8 cellular contexts compared by ENCODE assay signal in genomic region chr16:11852092-11852809, GRCh38. TPM values are rescaled to one million over a fixed set of nuclear protein-coding genes. Genes with fewer than 3 reads are reported as not detected.
DNase-seq lines count a peak whose midpoint lies in the region; ATAC-seq, FAIRE-seq and TF ChIP-seq lines count a peak whose summit lies in the region.

No MANE protein-coding gene starts in this region.

- DNase-seq in AG04450 (ENCODE audit: low read depth, low spot score) (no peak), HT-29 (ENCODE audit: low spot score) (peak; percentile 60), ascending aorta (ENCODE audit: low spot score in 2 of 2) (no peak), HepG2 (ENCODE audit: low spot score) (peak; percentile 63), tibial nerve (ENCODE audit: low spot score in 2 of 2) (no peak), dedifferentiated amniotic fluid mesenchymal stem cell (ENCODE audit: extremely low spot score) (no peak), NCI-H2196 treated with DMSO at 0.1 percent for 48 hours (lab: John Stamatoyannopoulos, UW; ENCODE audit: unreplicated experiment) (no peak)

- no peaks in the 10 kb centered on the region for H3K27me3 ChIP-seq in AG04450 (ENCODE audit: control insufficient read depth, insufficient read depth, low read length)
- no peaks in the 10 kb centered on the region for H3K27me3 ChIP-seq in ascending aorta
- no peaks in the 10 kb centered on the region; a peak in 2 of 5 replicates for H3K27me3 ChIP-seq in HepG2 (ENCODE audit: control insufficient read depth in 1 of 2, insufficient read depth in 2 of 2, low read length in 2 of 2)
- no peaks in the 10 kb centered on the region for H3K27me3 ChIP-seq in tibial nerve

- no peak for FAIRE-seq in HepG2 (lab: Jason Lieb, UNC)

- H3K36me3 ChIP-seq in ascending aorta: peaks cover 19 to 23% of the 10 kb centered on the region in 2 donors
- peaks cover 16 to 30% of the 10 kb centered on the region in 2 experiments for H3K36me3 ChIP-seq in HepG2 (replicated peaks in 1 of 2; ENCODE audit: control insufficient read depth in 1 of 2, insufficient read depth in 2 of 2, low read length in 2 of 2)
- peaks cover 0 to 25% (median under 1%) of the 10 kb centered on the region in 3 donors for H3K36me3 ChIP-seq in tibial nerve

- peak overlapping the region; percentile 99 for H3K9ac ChIP-seq in HepG2 (ENCODE audit: insufficient read depth, low read depth, low read length)

- peaks cover 24% of the 10 kb centered on the region for H4K20me1 ChIP-seq in HepG2 (ENCODE audit: insufficient read depth, low read length)

- TF ChIP-seq POLR2A in HepG2 (IDR thresholded peaks at IDR 0.05; ENCODE audit: insufficient read depth in 1 of 2, low read depth in 2 of 2, low read length in 2 of 2): no peak
- no peak for TF ChIP-seq POLR2A in tibial nerve (IDR thresholded peaks at IDR 0.05)

- peaks cover 92% of the 10 kb centered on the region for H3K79me2 ChIP-seq in HepG2 (ENCODE audit: insufficient read depth, low read length)

- H3K4me3 ChIP-seq in AG04450 (ENCODE audit: low read depth, low read length) (peak overlapping the region; percentile 99), ascending aorta (peak overlapping the region; percentile 77 to 95), HepG2 (replicated peaks in 1 of 3; ENCODE audit: insufficient read depth in 1 of 3, low read depth in 2 of 3, low read length in 3 of 3) (peak overlapping the region; percentile 80 to 99 (median 99)), tibial nerve (peak overlapping the region; percentile 72 to 99 (median 86))

- TF ChIP-seq RAD21 in HepG2 (CRISPR knock-in tag; IDR thresholded peaks at IDR 0.05): 0 out of 2 replicates have a peak, but pooled peaks have one; percentile 20

- intact Hi-C loops in ascending aorta (cut with DNase I): loop anchor here (5.0 kb wide), 3 partner anchors 55 to 210 kb away; partner anchors contain the start of genes TXNDC11 and ZC3H7A
- intact Hi-C loops in HepG2 (cut with micrococcal nuclease; ENCODE audit: unreplicated experiment): loop anchor here (2.0 kb wide), 1 partner anchor 71 kb away; no protein-coding TSS in a partner anchor

- H3K9me3 ChIP-seq in AG04450 (ENCODE audit: control insufficient read depth, insufficient read depth, low read length): peaks cover 3% of the 10 kb centered on the region; the same call in 1 of the 2 replicates
- no peaks in the 10 kb centered on the region for H3K9me3 ChIP-seq in ascending aorta
- no peaks in the 10 kb centered on the region for H3K9me3 ChIP-seq in HepG2 (ENCODE audit: low read length)
- H3K9me3 ChIP-seq in tibial nerve: no peaks in the 10 kb centered on the region

- ATAC-seq in HepG2 (peak; percentile 62), HG03378 (IDR thresholded peaks at IDR 0.05; ENCODE audit: unreplicated experiment) (no peak)

- H3K4me1 ChIP-seq in ascending aorta (peaks cover 0 to 24% of the 10 kb centered on the region in 2 donors), HepG2 (ENCODE audit: insufficient read depth, low read length) (peaks cover 55% of the 10 kb centered on the region), tibial nerve (peaks cover 0 to 49% (median 20%) of the 10 kb centered on the region in 4 donors)

- TF ChIP-seq CTCF in AG04450 (IDR thresholded peaks at IDR 0.05; ENCODE audit: low read depth, low read length) (no peak), ascending aorta (IDR thresholded peaks at IDR 0.05) (no peak), HepG2 (CRISPR knock-in tag; IDR thresholded peaks at IDR 0.05) (no peak), tibial nerve (IDR thresholded peaks at IDR 0.05) (no peak)

- H3K4me2 ChIP-seq in HepG2 (ENCODE audit: low read depth, low read length): peak overlapping the region; percentile 80

- CTCF ChIA-PET in AG04450 (lab: Charles Lee) (interaction anchor here (0.7 to 0.9 kb wide), 2 partner anchors 215 to 455 kb away, joined by 3 read pairs; no protein-coding TSS in a partner anchor), HepG2 (lab: Yijun Ruan, JAX; ENCODE audit: low intra/inter-chr PET ratio, low total read pairs) (no interaction called here)

- 9% methylated on average over 33 of the region's 33 CpGs for WGBS in HepG2 (ENCODE audit: low lambda C conversion rate)
- 54 to 59% methylated on average over 29 to 33 of the region's 33 CpGs for WGBS in tibial nerve, 2 donors

- no TSS peak for BruUV-seq in HepG2 (replicated peaks; lab: Mats Ljungman, UMichigan)

- H3K27ac ChIP-seq in AG04450 (ENCODE audit: low read depth, low read length) (peak overlapping the region; percentile 78), ascending aorta (peak overlapping the region; percentile 85 to 89), HepG2 (ENCODE audit: extremely low read length, insufficient read depth, low read length) (peak overlapping the region; percentile 87), tibial nerve (peak overlapping the region in 3 of 4 donors; percentile 85 to 95 (median 90))

- TF ChIP-seq EP300 in HepG2 (IDR thresholded peaks at IDR 0.05; ENCODE audit: low read depth in 2 of 2, low read length in 2 of 2): 0 out of 4 replicates have a peak, but pooled peaks of 1 of the 2 experiments have one; percentile 20
- TF ChIP-seq EP300 in HepG2 (CRISPR knock-in tag; IDR thresholded peaks at IDR 0.05; ENCODE audit: borderline replicate concordance): 0 out of 2 replicates have a peak, but pooled peaks have one; percentile 9
- no peak for TF ChIP-seq EP300 in tibial nerve (IDR thresholded peaks at IDR 0.05)

- POLR2A ChIA-PET in AG04450 (lab: Yijun Ruan, JAX) (interaction anchor here (0.6 to 1.9 kb wide), 3 partner anchors 16 to 169 kb away, joined by 3 to 5 read pairs (median 3); partner anchors contain the start of gene ZC3H7A), HepG2 (lab: Yijun Ruan, JAX) (interaction anchor here (0.6 to 10.4 kb wide), 17 partner anchors 11 to 216 kb away, joined by 3 to 72 read pairs (median 9); partner anchors contain the start of genes GSPT1, SNX29, TXNDC11 and ZC3H7A)

- in situ Hi-C loops in HepG2 (cut with HindIII; ENCODE audit: extremely low pct_ligation_motif_present, low pct_unique_long_range_greater_than_20kb): no loop called here

- no peak overlapping the region for H2AFZ ChIP-seq in HepG2 (ENCODE audit: low read length)

RNA-seq across cellular contexts. Expression of gene RSL1D1, which starts 0.9 kb away (rescaled TPM):
- 106 and 169 TPM in 2 replicates for polyA plus RNA-seq in AG04450 (2011; rRNA removed)
- 30.5 and 51.3 TPM in 2 replicates for polyA minus RNA-seq in AG04450 (2011; rRNA and poly(A)+ RNA removed)
- total RNA-seq in HT-29 (2014; rRNA removed; shearing (Covaris generic)): 44.6 and 47.1 TPM in 2 replicates
- 160 TPM for total RNA-seq in ascending aorta
- total RNA-seq in HepG2 (2016; rRNA removed; fragmentation: Illumina TruSeq; extraction: Trizol): 343 and 502 TPM in 2 replicates
- 118 and 139 TPM in 2 replicates for total RNA-seq in HepG2 (2016; cell fraction: cytosol; rRNA removed; fragmentation: Illumina TruSeq; extraction: Trizol; ENCODE audit: low read depth)
- total RNA-seq in HepG2 (2016; cell fraction: insoluble cytoplasmic fraction; rRNA removed; fragmentation: Illumina TruSeq; extraction: Trizol): 337 and 511 TPM in 2 replicates
- total RNA-seq in HepG2 (2016; cell fraction: membrane; rRNA removed; fragmentation: Illumina TruSeq; extraction: Trizol): 248 and 308 TPM in 2 replicates
- total RNA-seq in HepG2 (2016; cell fraction: nucleus; rRNA removed; fragmentation: Illumina TruSeq; extraction: Trizol): 210 and 225 TPM in 2 replicates
- 125 and 187 TPM in 2 replicates for polyA plus RNA-seq in HepG2 (2011; rRNA removed)
- 77.4 and 149 TPM in 2 replicates for polyA plus RNA-seq in HepG2 (2011; cell fraction: cytosol; rRNA removed)
- polyA plus RNA-seq in HepG2 (2011; cell fraction: nucleus; rRNA removed): 15.5 and 28.9 TPM in 2 replicates
- 330 and 427 TPM in 2 replicates for polyA plus RNA-seq in HepG2 (2012)
- 128 and 147 TPM in 2 replicates for polyA plus RNA-seq in HepG2 (2016; cell fraction: cytosol; fragmentation: Illumina TruSeq; extraction: Trizol; ENCODE audit: low read depth)
- polyA plus RNA-seq in HepG2 (2016; cell fraction: insoluble cytoplasmic fraction; fragmentation: Illumina TruSeq; extraction: Trizol; ENCODE audit: low read depth): 679 and 682 TPM in 2 replicates
- 277 and 347 TPM in 2 replicates for polyA plus RNA-seq in HepG2 (2016; cell fraction: membrane; fragmentation: Illumina TruSeq; extraction: Trizol; ENCODE audit: low read depth)
- 279 and 286 TPM in 2 replicates for polyA plus RNA-seq in HepG2 (2016; cell fraction: nucleus; fragmentation: Illumina TruSeq; extraction: Trizol; ENCODE audit: insufficient read depth, low read depth)
- 28.2 and 33.4 TPM in 2 replicates for polyA minus RNA-seq in HepG2 (2011; rRNA and poly(A)+ RNA removed; ENCODE audit: low replicate concordance)
- 201 and 239 TPM in 2 replicates for polyA minus RNA-seq in HepG2 (2011; cell fraction: cytosol; rRNA and poly(A)+ RNA removed)
- 96.4 and 115 TPM in 2 replicates for polyA minus RNA-seq in HepG2 (2011; cell fraction: nucleus; rRNA and poly(A)+ RNA removed)
- 100 to 1,000 TPM in 3 of 4 donors, 10 to 100 TPM in 1; 67.3 to 107 (median 103) TPM for total RNA-seq in tibial nerve

RNA-seq across cellular contexts. Expression of gene ZC3H7A, which starts 55.2 kb away (rescaled TPM):
- 66.9 and 72.6 TPM in 2 replicates for polyA plus RNA-seq in AG04450 (2011; rRNA removed)
- polyA minus RNA-seq in AG04450 (2011; rRNA and poly(A)+ RNA removed): 32.0 and 40.6 TPM in 2 replicates
- total RNA-seq in HT-29 (2014; rRNA removed; shearing (Covaris generic)): 11.4 and 14.2 TPM in 2 replicates
- 56.9 TPM for total RNA-seq in ascending aorta
- 29.2 and 51.5 TPM in 2 replicates for total RNA-seq in HepG2 (2016; rRNA removed; fragmentation: Illumina TruSeq; extraction: Trizol)
- total RNA-seq in HepG2 (2016; cell fraction: cytosol; rRNA removed; fragmentation: Illumina TruSeq; extraction: Trizol; ENCODE audit: low read depth): 36.4 and 39.0 TPM in 2 replicates
- total RNA-seq in HepG2 (2016; cell fraction: insoluble cytoplasmic fraction; rRNA removed; fragmentation: Illumina TruSeq; extraction: Trizol): 27.9 and 45.5 TPM in 2 replicates
- total RNA-seq in HepG2 (2016; cell fraction: membrane; rRNA removed; fragmentation: Illumina TruSeq; extraction: Trizol): 21.9 and 22.1 TPM in 2 replicates
- 62.9 and 69.9 TPM in 2 replicates for total RNA-seq in HepG2 (2016; cell fraction: nucleus; rRNA removed; fragmentation: Illumina TruSeq; extraction: Trizol)
- polyA plus RNA-seq in HepG2 (2011; rRNA removed): 28.4 and 36.8 TPM in 2 replicates
- polyA plus RNA-seq in HepG2 (2011; cell fraction: cytosol; rRNA removed): 17.3 and 26.0 TPM in 2 replicates
- polyA plus RNA-seq in HepG2 (2011; cell fraction: nucleus; rRNA removed): 65.4 and 82.1 TPM in 2 replicates
- 38.8 and 45.6 TPM in 2 replicates for polyA plus RNA-seq in HepG2 (2012)
- 7.0 and 7.9 TPM in 2 replicates for polyA plus RNA-seq in HepG2 (2016; cell fraction: cytosol; fragmentation: Illumina TruSeq; extraction: Trizol; ENCODE audit: low read depth)
- 53.0 and 59.0 TPM in 2 replicates for polyA plus RNA-seq in HepG2 (2016; cell fraction: insoluble cytoplasmic fraction; fragmentation: Illumina TruSeq; extraction: Trizol; ENCODE audit: low read depth)
- 12.7 and 13.1 TPM in 2 replicates for polyA plus RNA-seq in HepG2 (2016; cell fraction: membrane; fragmentation: Illumina TruSeq; extraction: Trizol; ENCODE audit: low read depth)
- polyA plus RNA-seq in HepG2 (2016; cell fraction: nucleus; fragmentation: Illumina TruSeq; extraction: Trizol; ENCODE audit: insufficient read depth, low read depth): 118 and 123 TPM in 2 replicates
- polyA minus RNA-seq in HepG2 (2011; rRNA and poly(A)+ RNA removed; ENCODE audit: low replicate concordance): 15.6 and 21.1 TPM in 2 replicates
- polyA minus RNA-seq in HepG2 (2011; cell fraction: cytosol; rRNA and poly(A)+ RNA removed): 19.2 and 27.3 TPM in 2 replicates
- polyA minus RNA-seq in HepG2 (2011; cell fraction: nucleus; rRNA and poly(A)+ RNA removed): 93.7 and 101 TPM in 2 replicates
- 10 to 100 TPM; 59.2 to 86.7 (median 76.2) TPM for total RNA-seq in tibial nerve

Comparison
In these comparisons a context has a peak if more than half of its experiments do, and no peak if none do; other contexts are left out.
1. DNase-seq: peak in HT-29 (single experiment) and HepG2 (single experiment); none in AG04450 (single experiment), ascending aorta (0 of 2), tibial nerve (0 of 2), dedifferentiated amniotic fluid mesenchymal stem cell (single experiment) and NCI-H2196 treated with DMSO at 0.1 percent for 48 hours (single experiment).
2. Peak in every context shown above with its lines, with median percentiles within 50 percentile points of each other: H3K27ac ChIP-seq and H3K4me3 ChIP-seq.